Comparison of ENCODE assay signal across 18 cellular contexts in the genomic region with DNA sequence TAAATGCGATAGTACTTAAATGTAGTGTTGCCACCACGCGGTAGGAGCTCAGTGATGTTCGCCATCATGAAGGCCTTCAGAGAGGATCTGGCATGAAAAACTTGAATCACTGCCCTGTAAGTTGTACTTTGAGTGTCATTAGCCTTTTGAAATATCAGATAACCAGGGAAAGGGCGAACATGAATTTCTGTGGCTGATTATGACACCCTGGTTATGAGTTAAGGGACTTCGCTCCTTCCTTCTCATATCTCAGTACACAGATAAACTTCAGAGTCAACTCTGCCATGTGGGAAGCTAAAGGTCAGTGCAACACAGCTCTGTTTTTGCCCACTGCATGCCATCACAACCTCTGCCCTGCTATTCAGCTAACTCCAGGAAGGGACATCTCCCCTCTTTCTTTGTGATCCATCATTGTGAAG. TPM values are rescaled to one million over a fixed set of nuclear protein-coding genes. Genes with fewer than 3 reads are reported as not detected.
DNase-seq lines count a peak whose midpoint lies in the region; ATAC-seq and TF ChIP-seq lines count a peak whose summit lies in the region.
"Had no signal": no experiment of that assay in that cellular context is flagged by ENCODE, and none has a peak within 500 bp of the region (broad histone marks: within the 10 kb centered on the region; RNA-seq: fewer than 3 reads in every experiment).

No MANE protein-coding gene starts in this region.

- H3K36me3 ChIP-seq in right lobe of liver: no peaks in the 10 kb centered on the region
- H3K36me3 ChIP-seq in ascending aorta: no peaks in the 10 kb centered on the region
- H3K36me3 ChIP-seq: BLaER1 had no signal

- H3K9me3 ChIP-seq in right lobe of liver: no peaks in the 10 kb centered on the region
- H3K9me3 ChIP-seq in ascending aorta: no peaks in the 10 kb centered on the region

- peak; percentile 14 for ATAC-seq in Right ventricle myocardium superior (ENCODE audit: poor library complexity)
- peak; percentile 67 to 81 (median 75) for ATAC-seq in right lobe of liver

- WGBS in right lobe of liver (ENCODE audit: insufficient coverage, low coverage, low lambda C conversion rate, missing lambda C conversion rate): 43% methylated on average over 6 of the region's 6 CpGs

- DNase-seq in Right ventricle myocardium superior (no peak), cardiac septum (ENCODE audit: low spot score) (no peak), erythroblast (lab: John Stamatoyannopoulos, UW) (peak; percentile 43 to 68), right lobe of liver (peak in 1 of 3 donors; percentile 77), NK-92 (lab: John Stamatoyannopoulos, UW; ENCODE audit: unreplicated experiment) (no peak), ascending aorta (ENCODE audit: low spot score in 2 of 2) (no peak), NCI-H1930 (lab: John Stamatoyannopoulos, UW) (no peak), NCI-H748 treated with DMSO at 0.1 percent for 48 hours (lab: John Stamatoyannopoulos, UW) (no peak)
- DNase-seq: DND-41, HCEC 1CT, NCI-H1105 treated with DMSO at 0.1 percent for 48 hours, NCI-H1694 treated with DMSO at 0.1 percent for 48 hours, NCI-H2171, NCI-H446, NCI-H69 had no signal

- TF ChIP-seq POLR2A in erythroblast (IDR thresholded peaks at IDR 0.05; ENCODE audit: low read length) (no peak), right lobe of liver (IDR thresholded peaks at IDR 0.05) (no peak)

- H3K4me1 ChIP-seq in right lobe of liver (peaks cover 0 to 67% (median 31%) of the 10 kb centered on the region in 4 donors), ascending aorta (peaks cover 10 to 26% of the 10 kb centered on the region in 2 donors)
- H3K4me1 ChIP-seq: BLaER1 had no signal

- intact Hi-C loops in Right ventricle myocardium superior (cut with DNase I): no loop called here
- intact Hi-C loops in cardiac septum (cut with DNase I): no loop called here
- intact Hi-C loops in right lobe of liver (cut with DNase I): no loop called here
- intact Hi-C loops in ascending aorta (cut with DNase I): no loop called here

- TF ChIP-seq CTCF in right lobe of liver (IDR thresholded peaks at IDR 0.05) (peak in 2 of 4 donors; percentile 7 to 19), ascending aorta (IDR thresholded peaks at IDR 0.05) (no peak)

- H3K27ac ChIP-seq in right lobe of liver: peak overlapping the region in 2 of 3 donors; percentile 45 to 78
- no peak overlapping the region for H3K27ac ChIP-seq in ascending aorta
- H3K27ac ChIP-seq: BLaER1, HL-60, RWPE1 had no signal

- H3K4me3 ChIP-seq in right lobe of liver: no peak overlapping the region
- H3K4me3 ChIP-seq in ascending aorta: no peak overlapping the region
- H3K4me3 ChIP-seq: BLaER1 had no signal

- H3K27me3 ChIP-seq in right lobe of liver (no peaks in the 10 kb centered on the region), ascending aorta (no peaks in the 10 kb centered on the region)
- H3K27me3 ChIP-seq: BLaER1 had no signal

RNA-seq across cellular contexts. Expression of gene ACSL5, which starts 8.9 kb away (rescaled TPM):
- total RNA-seq in Right ventricle myocardium superior (6.0 TPM), cardiac septum (5.1 TPM), right lobe of liver (10 to 100 TPM; 35.1 to 92.4 (median 73.8) TPM), ascending aorta (9.3 TPM)

Comparison
In these comparisons a context has a peak if more than half of its experiments do, and no peak if none do; other contexts are left out.
1. DNase-seq: peak in erythroblast (2 of 2); none in Right ventricle myocardium superior (single experiment), cardiac septum (single experiment), NK-92 (single experiment), ascending aorta (0 of 2), NCI-H1930 (0 of 2) and NCI-H748 treated with DMSO at 0.1 percent for 48 hours (single experiment).
2. H3K27ac ChIP-seq: peak in right lobe of liver (2 of 3); none in ascending aorta (0 of 2).